In genomic region chr1:202014915-202015676, GRCh38 we compare ENCODE assay signal across 18 cellular contexts. TPM values are rescaled to one million over a fixed set of nuclear protein-coding genes. Genes with fewer than 3 reads are reported as not detected.
DNase-seq lines count a peak whose midpoint lies in the region; ATAC-seq and TF ChIP-seq lines count a peak whose summit lies in the region.
"Had no signal": no experiment of that assay in that cellular context is flagged by ENCODE, and none has a peak within 500 bp of the region (broad histone marks: within the 10 kb centered on the region; RNA-seq: fewer than 3 reads in every experiment).

No MANE protein-coding gene starts in this region.

- H3K14ac ChIP-seq in IMR-90 (replicated peaks; ENCODE audit: low read depth, low read length): no peak overlapping the region

- H3K18ac ChIP-seq in IMR-90 (ENCODE audit: low read depth, low read length): no peak overlapping the region

- dilution Hi-C loops in IMR-90 (cut with HindIII; ENCODE audit: low sequenced_read_pairs, unreplicated experiment): no loop called here
- dilution Hi-C loops in mammary epithelial cell (cut with HindIII; ENCODE audit: low sequenced_read_pairs): loop anchor here (5.0 kb wide), 1 partner anchor 42 kb away; no protein-coding TSS in a partner anchor

- H3K9ac ChIP-seq in IMR-90 (ENCODE audit: low read depth, low read length) (no peak overlapping the region), mammary epithelial cell (ENCODE audit: insufficient read depth, low read length) (no peak overlapping the region), mucosa of rectum (ENCODE audit: low read depth in 1 of 2, low read length in 2 of 2) (peak overlapping the region; percentile 60 to 99)

- H2AFZ ChIP-seq in IMR-90 (replicated peaks; ENCODE audit: low read length, poor library complexity) (peak overlapping the region; percentile 59), mammary epithelial cell (ENCODE audit: low read depth, low read length) (peak overlapping the region; percentile 48)

- no peak overlapping the region for H3K56ac ChIP-seq in IMR-90 (ENCODE audit: extremely low read depth, insufficient read depth, low read length)

- H2AK5ac ChIP-seq in IMR-90 (ENCODE audit: low read depth, low read length): no peak overlapping the region

- peaks cover 31% of the 10 kb centered on the region for H3K4me1 Mint-ChIP-seq in type B pancreatic cell (ENCODE audit: unreplicated experiment)

- no peak overlapping the region for H3K4me2 ChIP-seq in IMR-90 (ENCODE audit: low read depth, low read length)
- H3K4me2 ChIP-seq in mammary epithelial cell (ENCODE audit: insufficient read depth, low read depth, low read length): peak overlapping the region; percentile 26

- no peaks in the 10 kb centered on the region for H3K79me2 ChIP-seq in mammary epithelial cell (ENCODE audit: insufficient read depth, low read length)

- no peak overlapping the region for H3K4ac ChIP-seq in IMR-90 (ENCODE audit: low read depth, low read length)

- H3K23ac ChIP-seq in IMR-90 (ENCODE audit: low read depth, low read length): no peak overlapping the region

- TF ChIP-seq RAD21 in IMR-90 (IDR thresholded peaks at IDR 0.05; ENCODE audit: low read length): no peak

- no peak overlapping the region for H2BK5ac ChIP-seq in IMR-90 (ENCODE audit: low read depth, low read length, poor library complexity, severe bottlenecking)

- BruUV-seq in IMR-90 (replicated peaks; lab: Mats Ljungman, UMichigan): no TSS peak
- BruUV-seq in mammary epithelial cell (replicated peaks; lab: Mats Ljungman, UMichigan): no TSS peak

- H3K36me3 Mint-ChIP-seq in type B pancreatic cell: peaks cover 22% of the 10 kb centered on the region

- DNase-seq in IMR-90 (no peak), mammary epithelial cell (peak; percentile 73), type B pancreatic cell (ENCODE audit: extremely low spot score, unreplicated experiment) (no peak), AG08396 (ENCODE audit: low spot score) (no peak), HCEC 1CT (no peak)
- DNase-seq: activated naive CD4-positive, alpha-beta T cell treated with anti-CD3 and anti-CD28 coated beads, Interleukin-2, amount 50 U/mL, for 16 hours; activated T-cell treated with anti-CD3 and anti-CD28 coated beads, Interleukin-2, amount 50 U/mL, for 4 hours; aorta; effector CD4-positive, alpha-beta T cell; kidney glomerular epithelial cell; MM.1S; NCI-H1436 treated with DMSO at 0.1 percent for 48 hours; NCI-H524 treated with DMSO at 0.1 percent for 48 hours; stimulated activated CD8-positive, alpha-beta memory T cell treated with anti-CD3 and anti-CD28 coated beads, Interleukin-4, amount 100 ng/mL, for 48 hours had no signal

- no peak overlapping the region for H4K8ac ChIP-seq in IMR-90 (ENCODE audit: low read depth in 2 of 2, low read length in 2 of 2)

- H4K20me1 ChIP-seq in IMR-90 (ENCODE audit: insufficient read depth, low read length): no peaks in the 10 kb centered on the region
- no peaks in the 10 kb centered on the region for H4K20me1 ChIP-seq in mammary epithelial cell (ENCODE audit: insufficient read depth, low read length)

- no peak for TF ChIP-seq CTCF in IMR-90 (conservative IDR thresholded peaks at IDR 0.05; ENCODE audit: low read depth, low read length)
- no peak for TF ChIP-seq CTCF in mammary epithelial cell (conservative IDR thresholded peaks at IDR 0.05 in 1 of 2, IDR thresholded peaks at IDR 0.05 in 1 of 2; ENCODE audit: extremely low read depth in 1 of 2, insufficient read depth in 1 of 2, low read depth in 1 of 2, low read length in 2 of 2)
- TF ChIP-seq CTCF in type B pancreatic cell (conservative IDR thresholded peaks at IDR 0.05): no peak

- H3K9me3 ChIP-seq in IMR-90 (ENCODE audit: control insufficient read depth, insufficient read depth, low read length): no peaks in the 10 kb centered on the region
- no peaks in the 10 kb centered on the region for H3K9me3 ChIP-seq in mammary epithelial cell (replicated peaks; ENCODE audit: insufficient read depth, low read length)
- no peaks in the 10 kb centered on the region for H3K9me3 ChIP-seq in mucosa of rectum (ENCODE audit: control insufficient read depth in 2 of 2, low read length in 2 of 2)

- peak overlapping the region; percentile 96 for H3K27ac Mint-ChIP-seq in type B pancreatic cell

- H3K4me1 ChIP-seq in IMR-90 (ENCODE audit: control insufficient read depth, insufficient read depth, low read length) (peaks cover 19% of the 10 kb centered on the region), mammary epithelial cell (ENCODE audit: insufficient read depth, low read length) (peaks cover 35% of the 10 kb centered on the region), mucosa of rectum (ENCODE audit: control insufficient read depth in 2 of 2, insufficient read depth in 2 of 2, low read length in 2 of 2) (peaks cover 19 to 43% of the 10 kb centered on the region in 2 donors)

- H3K27me3 ChIP-seq in IMR-90 (ENCODE audit: control insufficient read depth, insufficient read depth, low read length) (peaks cover 7% of the 10 kb centered on the region), mammary epithelial cell (ENCODE audit: insufficient read depth, low read length) (no peaks in the 10 kb centered on the region), mucosa of rectum (ENCODE audit: control insufficient read depth in 2 of 2, insufficient read depth in 2 of 2, low read length in 2 of 2) (no peaks in the 10 kb centered on the region)

- no peak overlapping the region for H2BK20ac ChIP-seq in IMR-90 (ENCODE audit: low read depth, low read length)

- no peak overlapping the region for H4K91ac ChIP-seq in IMR-90 (ENCODE audit: insufficient read depth, low read depth, low read length)

- H2BK120ac ChIP-seq in IMR-90 (ENCODE audit: low read depth, low read length): no peak overlapping the region

- no peak for TF ChIP-seq POLR2A in IMR-90 (IDR thresholded peaks at IDR 0.05; ENCODE audit: low read depth, low read length)

- H3K4me3 ChIP-seq in IMR-90 (ENCODE audit: insufficient read depth, low read depth, low read length) (no peak overlapping the region), mammary epithelial cell (replicated peaks in 1 of 3; ENCODE audit: insufficient read depth in 1 of 3, low read depth in 2 of 3, low read length in 3 of 3) (no peak overlapping the region), mucosa of rectum (ENCODE audit: low read length in 2 of 2) (peak overlapping the region; percentile 66 to 94)

- no peak overlapping the region for H4K5ac ChIP-seq in IMR-90 (ENCODE audit: low read depth, low read length)

- no peak overlapping the region for H2AK9ac ChIP-seq in IMR-90 (replicated peaks; ENCODE audit: low read depth, low read length, poor library complexity)

- 89% methylated on average over 5 of the region's 17 CpGs; no CpG with 5 or more reads in 1 of the 2 experiments for WGBS in IMR-90 (ENCODE audit: extremely low coverage in 2 of 2, insufficient read length in 1 of 2), 2 experiments
- WGBS in mammary epithelial cell (ENCODE audit: low coverage, missing lambda C conversion rate): 19% methylated on average over 15 of the region's 17 CpGs

- POLR2A ChIA-PET in IMR-90 (lab: Charles Lee; ENCODE audit: unreplicated experiment): no interaction called here

- ATAC-seq in IMR-90 (ENCODE audit: low read depth) (no peak), GM21825 (IDR thresholded peaks at IDR 0.05; ENCODE audit: unreplicated experiment) (no peak)
- ATAC-seq: activated CD4-positive, CD25-positive, alpha-beta regulatory T cell treated with anti-CD3 and anti-CD28 coated beads, Interleukin-2, amount 50 U/mL, for 24 hours; activated T-cell treated with anti-CD3 and anti-CD28 coated beads, Interleukin-2, amount 50 U/mL, for 4 hours; Right ventricle myocardium inferior had no signal

- H3K9me3 Mint-ChIP-seq in type B pancreatic cell: no peaks in the 10 kb centered on the region
- H3K9me3 Mint-ChIP-seq: activated T-cell treated with anti-CD3 and anti-CD28 coated beads, Interleukin-2, amount 50 U/mL, for 4 hours had no signal

- peaks cover 3% of the 10 kb centered on the region for H3K27me3 Mint-ChIP-seq in type B pancreatic cell

- H3K4me3 Mint-ChIP-seq in type B pancreatic cell: peak overlapping the region; percentile 96
- H3K4me3 Mint-ChIP-seq: activated T-cell treated with anti-CD3 and anti-CD28 coated beads, Interleukin-2, amount 50 U/mL, for 4 hours had no signal

- in situ Hi-C loops in IMR-90 (cut with MboI; ENCODE audit: low sequenced_read_pairs): loop anchor here (5.0 kb wide), 1 partner anchor 102 kb away; no protein-coding TSS in a partner anchor
- in situ Hi-C loops in mammary epithelial cell (cut with MboI; ENCODE audit: low sequenced_read_pairs in 2 of 2): no loop called here

- CTCF ChIA-PET in IMR-90 (lab: Yijun Ruan, JAX): interaction anchor here (1.5 kb wide), 1 partner anchor 10 kb away, joined by 6 read pairs; no protein-coding TSS in a partner anchor
- CTCF ChIA-PET in mammary epithelial cell (lab: Charles Lee; ENCODE audit: low non-redundant PET): no interaction called here

- no peak overlapping the region for H2BK15ac ChIP-seq in IMR-90 (ENCODE audit: low read depth, low read length)

- no peaks in the 10 kb centered on the region; the same call in 1 of the 2 replicates for H3K9me1 ChIP-seq in IMR-90 (ENCODE audit: insufficient read depth, low read length)

- no peak overlapping the region for H3K27ac ChIP-seq in IMR-90 (ENCODE audit: insufficient read depth, low read length)
- H3K27ac ChIP-seq in mammary epithelial cell (ENCODE audit: insufficient read depth, low read depth, low read length): no peak overlapping the region
- peak overlapping the region; percentile 99 to 100 for H3K27ac ChIP-seq in mucosa of rectum (ENCODE audit: low read depth in 2 of 2, low read length in 2 of 2)

- no peaks in the 10 kb centered on the region for H3K79me1 ChIP-seq in IMR-90 (ENCODE audit: low read depth in 1 of 2, low read length in 2 of 2)

- intact Hi-C loops in IMR-90 (cut with micrococcal nuclease) (no loop called here), mammary epithelial cell (cut with micrococcal nuclease) (no loop called here)

- H3K36me3 ChIP-seq in IMR-90 (ENCODE audit: control insufficient read depth, insufficient read depth, low read length): no peaks in the 10 kb centered on the region
- H3K36me3 ChIP-seq in mammary epithelial cell (ENCODE audit: insufficient read depth, low read length): no peaks in the 10 kb centered on the region
- H3K36me3 ChIP-seq in mucosa of rectum (ENCODE audit: control insufficient read depth in 2 of 2, insufficient read depth in 2 of 2, low read length in 2 of 2): peaks cover 50 to 56% of the 10 kb centered on the region in 2 donors

RNA-seq across cellular contexts. Expression of gene ELF3, which starts 4.7 kb away (rescaled TPM):
- total RNA-seq in IMR-90 (2012; rRNA removed) (under 0.01 TPM in 1 of 2 replicates, not detected in the other), mammary epithelial cell (10 to 100 TPM in 1 of 2 donors, under 1 TPM in 1; 0.49 to 10.3 TPM), type B pancreatic cell (ENCODE audit: low replicate concordance) (237 and 498 TPM in 2 replicates)
- polyA plus RNA-seq in IMR-90 (2012; rRNA removed) (0.19 and 0.38 TPM in 2 replicates), mammary epithelial cell (2.4 TPM)
- polyA plus RNA-seq in IMR-90 (2012; cell fraction: cytosol; rRNA removed): 0.02 and 0.11 TPM in 2 replicates
- polyA plus RNA-seq in IMR-90 (2012; cell fraction: nucleus; rRNA removed; ENCODE audit: low replicate concordance): 1.3 and 7.4 TPM in 2 replicates
- polyA minus RNA-seq in mammary epithelial cell: 12.4 TPM

RNA-seq across cellular contexts. Expression of gene RNPEP, which starts 32.6 kb away (rescaled TPM):
- total RNA-seq in IMR-90 (2012; rRNA removed) (39.7 and 49.8 TPM in 2 replicates), mammary epithelial cell (10 to 100 TPM; 68.8 to 94.0 TPM), type B pancreatic cell (ENCODE audit: low replicate concordance) (57.3 and 63.9 TPM in 2 replicates)
- polyA plus RNA-seq in IMR-90 (2012; rRNA removed) (57.3 and 75.4 TPM in 2 replicates), mammary epithelial cell (71.5 TPM)
- polyA plus RNA-seq in IMR-90 (2012; cell fraction: cytosol; rRNA removed): 51.9 and 58.2 TPM in 2 replicates
- 61.4 and 80.2 TPM in 2 replicates for polyA plus RNA-seq in IMR-90 (2012; cell fraction: nucleus; rRNA removed; ENCODE audit: low replicate concordance)
- polyA minus RNA-seq in mammary epithelial cell: 153 TPM

RNA-seq across cellular contexts. Expression of gene TIMM17A, which starts 59.8 kb away (rescaled TPM):
- total RNA-seq in IMR-90 (2012; rRNA removed) (87.3 and 114 TPM in 2 replicates), mammary epithelial cell (10 to 100 TPM; 44.5 to 69.9 TPM), type B pancreatic cell (ENCODE audit: low replicate concordance) (50.2 and 53.0 TPM in 2 replicates)
- polyA plus RNA-seq in IMR-90 (2012; rRNA removed) (66.4 and 80.4 TPM in 2 replicates), mammary epithelial cell (64.3 TPM)
- polyA plus RNA-seq in IMR-90 (2012; cell fraction: cytosol; rRNA removed): 12.3 and 24.1 TPM in 2 replicates
- polyA plus RNA-seq in IMR-90 (2012; cell fraction: nucleus; rRNA removed; ENCODE audit: low replicate concordance): 11.6 and 52.0 TPM in 2 replicates
- 46.9 TPM for polyA minus RNA-seq in mammary epithelial cell

Comparison
In these comparisons a context has a peak if more than half of its experiments do, and no peak if none do; other contexts are left out.
1. H3K27ac ChIP-seq: peak in mucosa of rectum (2 of 2); none in IMR-90 (single experiment) and mammary epithelial cell (single experiment).
2. H3K4me3 ChIP-seq: peak in mucosa of rectum (2 of 2); none in IMR-90 (single experiment) and mammary epithelial cell (0 of 3).
3. H3K9ac ChIP-seq: peak in mucosa of rectum (2 of 2); none in IMR-90 (single experiment) and mammary epithelial cell (single experiment).
4. RNA of gene ELF3, which starts 4.7 kb away (total RNA-seq): 237 to 498 TPM in type B pancreatic cell; 0.49 to 10.3 TPM in mammary epithelial cell and under 0.01 TPM in IMR-90; every median in the first group is over 10 times any median in the second.